In genomic region chr11:93710239-93710638, GRCh38 we compare ENCODE assay signal across 1 cellular context.
TF ChIP-seq lines count a peak whose summit lies in the region.

No MANE protein-coding gene starts in this region.

TF ChIP-seq in K562, 482 proteins besides CTCF, POLR2A, EP300 and RAD21:
- TF ChIP-seq SMARCC2 (IDR thresholded peaks at IDR 0.05; ENCODE audit: low read depth) (no peak), CBX3 (IDR thresholded peaks at IDR 0.05; ENCODE audit: borderline replicate concordance in 1 of 2, low read length in 2 of 2) (peak in 1 of 2 experiments; percentile 62; a peak in 1 of 3 replicates), ZNF280A (IDR thresholded peaks at IDR 0.05; ENCODE audit: low read depth, partially characterized antibody) (peak; percentile 11), SNRNP70 (optimal IDR thresholded peaks at IDR 0.05; ENCODE audit: low read depth, low read length) (no peak), FUS (optimal IDR thresholded peaks at IDR 0.05; ENCODE audit: low read depth, low read length) (no peak), BRD4 (IDR thresholded peaks at IDR 0.05) (no peak), MEF2D (tag; conservative IDR thresholded peaks at IDR 0.05; ENCODE audit: low read depth) (no peak), ELK1 (CRISPR knock-in tag; IDR thresholded peaks at IDR 0.05) (no peak), TRIM24 (IDR thresholded peaks at IDR 0.05) (peak in 1 of 2 experiments; percentile 23; a peak in 1 of 4 replicates), FOXK1 (CRISPR knock-in tag; IDR thresholded peaks at IDR 0.05; ENCODE audit: borderline replicate concordance) (no peak), PCBP1 (IDR thresholded peaks at IDR 0.05; ENCODE audit: low read depth, low read length, poor library complexity, severe bottlenecking) (no peak), NR2C1 (IDR thresholded peaks at IDR 0.05) (no peak), NR2C1 (tag; IDR thresholded peaks at IDR 0.05) (no peak), DPF2 (IDR thresholded peaks at IDR 0.05) (no peak), CHD7 (IDR thresholded peaks at IDR 0.05; ENCODE audit: low read depth, low read length) (no peak), BMI1 (IDR thresholded peaks at IDR 0.05; ENCODE audit: low read length) (no peak), KDM4B (IDR thresholded peaks at IDR 0.05; ENCODE audit: borderline replicate concordance in 2 of 2, low read depth in 1 of 2) (no peak), DNMT1 (IDR thresholded peaks at IDR 0.05) (no peak), GABPA (tag; conservative IDR thresholded peaks at IDR 0.05; ENCODE audit: low read depth) (no peak), ATF7 (IDR thresholded peaks at IDR 0.05) (no peak), TAF7 (tag; IDR thresholded peaks at IDR 0.05) (no peak), ERF (CRISPR knock-in tag; IDR thresholded peaks at IDR 0.05) (no peak), HNRNPH1 (optimal IDR thresholded peaks at IDR 0.05; ENCODE audit: low read depth, low read length) (no peak), CUX1 (CRISPR knock-in tag; IDR thresholded peaks at IDR 0.05) (no peak), TAF1 (IDR thresholded peaks at IDR 0.05; ENCODE audit: control insufficient read depth, extremely low read depth, insufficient read depth, low read length, severe bottlenecking) (no peak), SMARCB1 (IDR thresholded peaks at IDR 0.05; ENCODE audit: insufficient read length, low read depth) (no peak), OTX1 (CRISPR knock-in tag; IDR thresholded peaks at IDR 0.05) (no peak), ARNT (IDR thresholded peaks at IDR 0.05) (no peak), NCOA4 (IDR thresholded peaks at IDR 0.05; ENCODE audit: partially characterized antibody) (no peak), ZNF324 (CRISPR knock-in tag; IDR thresholded peaks at IDR 0.05) (peak; percentile 98), ZNF133 (CRISPR knock-in tag; IDR thresholded peaks at IDR 0.05) (no peak), KDM5B (IDR thresholded peaks at IDR 0.05; ENCODE audit: insufficient replicate concordance, low read depth, low read length) (no peak), HDAC1 (IDR thresholded peaks at IDR 0.05) (no peak), ETV6 (IDR thresholded peaks at IDR 0.05; ENCODE audit: borderline replicate concordance in 1 of 2, low read depth in 2 of 2, low read length in 1 of 2) (no peak), ETV6 (CRISPR knock-in tag; IDR thresholded peaks at IDR 0.05; ENCODE audit: borderline replicate concordance) (no peak), CBFA2T2 (conservative IDR thresholded peaks at IDR 0.05) (no peak)
